In the genomic region with DNA sequence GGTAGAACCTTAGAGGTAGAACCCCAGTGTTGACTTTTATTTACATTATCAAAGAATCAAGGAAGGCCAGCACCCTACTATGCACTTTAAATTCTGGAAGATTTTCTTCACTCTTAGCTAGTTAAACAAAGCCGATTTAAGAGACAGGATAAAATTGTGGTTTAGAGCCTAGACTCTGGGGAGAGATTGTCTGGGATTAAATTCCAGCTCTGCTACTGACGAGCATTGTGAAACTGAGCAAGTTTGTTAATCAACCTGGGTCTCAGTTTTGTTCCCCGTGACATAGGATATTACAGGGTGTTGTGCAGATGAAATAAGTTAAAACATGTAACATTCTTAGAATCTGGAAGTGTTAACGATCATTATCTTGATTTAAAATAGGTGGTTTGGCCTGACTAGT, we compare ENCODE assay signal across 1 cellular context.
TF ChIP-seq lines count a peak whose summit lies in the region.

No MANE protein-coding gene starts in this region.

TF ChIP-seq in IMR-90, 13 proteins besides CTCF, POLR2A, EP300 and RAD21 (continued from another document):
- TF ChIP-seq, protein P1, sequence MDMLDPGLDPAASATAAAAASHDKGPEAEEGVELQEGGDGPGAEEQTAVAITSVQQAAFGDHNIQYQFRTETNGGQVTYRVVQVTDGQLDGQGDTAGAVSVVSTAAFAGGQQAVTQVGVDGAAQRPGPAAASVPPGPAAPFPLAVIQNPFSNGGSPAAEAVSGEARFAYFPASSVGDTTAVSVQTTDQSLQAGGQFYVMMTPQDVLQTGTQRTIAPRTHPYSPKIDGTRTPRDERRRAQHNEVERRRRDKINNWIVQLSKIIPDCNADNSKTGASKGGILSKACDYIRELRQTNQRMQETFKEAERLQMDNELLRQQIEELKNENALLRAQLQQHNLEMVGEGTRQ (IDR thresholded peaks at IDR 0.05; ENCODE audit: low read depth, low read length), result no peak
